9 cellular contexts compared by ENCODE assay signal in the genomic region with DNA sequence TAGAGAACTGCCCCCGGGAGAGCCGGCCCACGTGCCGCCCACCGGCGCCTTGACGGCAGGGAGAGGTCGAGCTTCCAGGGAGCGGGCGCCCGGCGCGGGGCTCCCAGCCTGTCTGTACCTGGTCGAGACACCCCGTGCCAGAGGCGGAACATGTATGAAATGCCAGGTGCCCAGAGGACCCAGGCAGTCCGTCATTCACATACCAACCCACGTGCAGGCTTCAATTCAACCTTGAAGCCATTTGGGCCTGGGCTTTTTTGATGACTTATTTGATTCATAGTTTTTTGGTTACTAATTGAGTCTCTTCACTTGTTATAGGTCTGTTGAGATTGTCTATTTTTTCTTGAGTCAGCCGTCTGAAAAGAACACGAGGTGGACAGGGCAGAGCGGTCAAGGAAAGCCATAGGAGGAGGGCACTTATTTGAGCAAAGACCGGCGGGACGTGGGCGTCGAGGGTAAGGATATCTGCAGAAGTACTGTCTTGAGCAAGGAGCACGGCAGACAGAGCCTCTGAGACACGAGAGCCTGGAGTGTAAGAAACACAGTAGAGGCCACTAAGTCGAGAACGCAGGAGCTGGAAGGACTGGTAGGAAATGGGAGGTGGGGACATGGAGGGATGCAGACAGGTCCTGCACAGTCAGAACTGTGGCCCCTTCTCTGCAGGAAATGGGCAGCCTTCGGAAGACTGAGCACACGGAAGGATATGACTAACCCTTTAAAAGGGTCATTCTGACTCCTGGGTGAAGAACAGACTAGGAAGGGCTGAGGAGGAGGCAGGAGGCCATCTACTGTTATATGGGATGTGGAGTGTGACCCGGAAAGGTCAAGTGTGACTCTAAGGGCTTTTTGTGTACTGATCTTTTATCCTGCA. TPM values are rescaled to one million over a fixed set of nuclear protein-coding genes. Genes with fewer than 3 reads are reported as not detected.
DNase-seq lines count a peak whose midpoint lies in the region; ATAC-seq, FAIRE-seq and TF ChIP-seq lines count a peak whose summit lies in the region.
"Had no signal": no experiment of that assay in that cellular context is flagged by ENCODE, and none has a peak within 500 bp of the region (broad histone marks: within the 10 kb centered on the region; RNA-seq: fewer than 3 reads in every experiment).

No MANE protein-coding gene starts in this region.

- H3K4me3 ChIP-seq in fibroblast of the aortic adventitia (ENCODE audit: low read depth, low read length) (peak overlapping the region; percentile 80), rectal smooth muscle tissue (ENCODE audit: low read length) (peak overlapping the region; percentile 79)

- no peak overlapping the region for H3K9ac ChIP-seq in rectal smooth muscle tissue (ENCODE audit: low read length)

- H3K27ac Mint-ChIP-seq in T-helper 1 cell treated with Interleukin-12 subunit alpha and Interleukin-12 subunit beta and Interleukin-4 antibody, amounts not matched to agents 30 μg/mL and 1 μg/mL, for 36 hours: peak overlapping the region; percentile 7

- H3K27ac ChIP-seq in rectal smooth muscle tissue (ENCODE audit: low read depth, low read length): no peak overlapping the region

- no peak for TF ChIP-seq CTCF in fibroblast of the aortic adventitia (IDR thresholded peaks at IDR 0.05; ENCODE audit: insufficient read depth, low read length)

- peaks cover 10% of the 10 kb centered on the region for H3K4me1 ChIP-seq in rectal smooth muscle tissue (ENCODE audit: control insufficient read depth, insufficient read depth, low read length)

- H3K27me3 Mint-ChIP-seq in T-helper 1 cell treated with Interleukin-12 subunit alpha and Interleukin-12 subunit beta and Interleukin-4 antibody, amounts not matched to agents 30 μg/mL and 1 μg/mL, for 36 hours (ENCODE audit: low read depth): no peaks in the 10 kb centered on the region

- peaks cover 31% of the 10 kb centered on the region for H3K36me3 Mint-ChIP-seq in T-helper 1 cell treated with Interleukin-12 subunit alpha and Interleukin-12 subunit beta and Interleukin-4 antibody, amounts not matched to agents 30 μg/mL and 1 μg/mL, for 36 hours (ENCODE audit: low read depth)

- H3K27me3 ChIP-seq in rectal smooth muscle tissue (ENCODE audit: control insufficient read depth, insufficient read depth, low read length): no peaks in the 10 kb centered on the region

- ATAC-seq in GM18519 (IDR thresholded peaks at IDR 0.05; ENCODE audit: low FRiP score, unreplicated experiment): no peak

- H3K4me3 Mint-ChIP-seq in T-helper 1 cell treated with Interleukin-12 subunit alpha and Interleukin-12 subunit beta and Interleukin-4 antibody, amounts not matched to agents 30 μg/mL and 1 μg/mL, for 36 hours: peak overlapping the region; percentile 79

- peaks cover 13% of the 10 kb centered on the region for H3K36me3 ChIP-seq in rectal smooth muscle tissue (ENCODE audit: control insufficient read depth, insufficient read depth, low read length)

- peak; percentile 62 for DNase-seq in activated effector memory CD4-positive, alpha-beta T cell treated with anti-CD3 and anti-CD28 coated beads, Interleukin-2, amount 50 U/mL, for 16 hours
- DNase-seq in activated effector memory CD4-positive, alpha-beta T cell treated with Interleukin-2 at 50 U/mL for 16 hours: no peak
- no peak for DNase-seq in fibroblast of the aortic adventitia (ENCODE audit: low read depth)
- DNase-seq in DMS 273 treated with DMSO at 0.1 percent for 48 hours (lab: John Stamatoyannopoulos, UW): no peak
- DNase-seq in HTR-8/SVneo (ENCODE audit: insufficient read length, low spot score): no peak

- peaks cover 37% of the 10 kb centered on the region for H3K4me1 Mint-ChIP-seq in T-helper 1 cell treated with Interleukin-12 subunit alpha and Interleukin-12 subunit beta and Interleukin-4 antibody, amounts not matched to agents 30 μg/mL and 1 μg/mL, for 36 hours (ENCODE audit: low read depth)

- peaks cover 10% of the 10 kb centered on the region for H3K9me3 Mint-ChIP-seq in T-helper 1 cell treated with Interleukin-12 subunit alpha and Interleukin-12 subunit beta and Interleukin-4 antibody, amounts not matched to agents 30 μg/mL and 1 μg/mL, for 36 hours

- no peak for FAIRE-seq in HTR-8/SVneo (lab: Jason Lieb, UNC)
- FAIRE-seq: colon had no signal

RNA-seq across cellular contexts. Expression of a gene that starts 1.2 kb away (rescaled TPM):
- 15.7 and 26.4 TPM in 2 replicates for total RNA-seq in fibroblast of the aortic adventitia (ENCODE audit: low replicate concordance)

RNA-seq across cellular contexts. Expression of a gene that starts 52.6 kb away (rescaled TPM):
- 13.3 and 23.0 TPM in 2 replicates for total RNA-seq in fibroblast of the aortic adventitia (ENCODE audit: low replicate concordance)
